10 cellular contexts compared by ENCODE assay signal in genomic region chr7:92402920-92403759, GRCh38. TPM values are rescaled to one million over a fixed set of nuclear protein-coding genes. Genes with fewer than 3 reads are reported as not detected.
A peak's percentile ranks its signal among the peaks of the same experiment; 100 is the strongest.
DNase-seq lines count a peak whose midpoint lies in the region; ATAC-seq and TF ChIP-seq lines count a peak whose summit lies in the region.
"Had no signal": no experiment of that assay in that cellular context is flagged by ENCODE, and none has a peak within 500 bp of the region (broad histone marks: within the 10 kb centered on the region; RNA-seq: fewer than 3 reads in every experiment).

No MANE protein-coding gene starts in this region.

- H3K4me1 ChIP-seq in trophoblast cell (ENCODE audit: control insufficient read depth in 1 of 2, insufficient read depth in 2 of 2, low read length in 2 of 2) = peaks cover 3 to 12% of the 10 kb centered on the region in 2 experiments

- WGBS in trophoblast cell (ENCODE audit: extremely low coverage, insufficient coverage, insufficient read length) = no CpG with 5 or more reads among the region's 4 CpGs

- no peak overlapping the region for H3K14ac ChIP-seq in trophoblast cell (ENCODE audit: low read length)

- no peaks in the 10 kb centered on the region for H3K79me1 ChIP-seq in trophoblast cell (ENCODE audit: low read length)

- peak overlapping the region; percentile 48 for H3K27ac ChIP-seq in trophoblast cell (ENCODE audit: low read depth, low read length)

- H4K91ac ChIP-seq in trophoblast cell (ENCODE audit: low read depth, low read length) = no peak overlapping the region

- no peaks in the 10 kb centered on the region for H3K9me3 ChIP-seq in trophoblast cell (ENCODE audit: insufficient read depth, low read depth, low read length)

- no peak overlapping the region for H3K4ac ChIP-seq in trophoblast cell (ENCODE audit: low read depth, low read length)

- H2AK5ac ChIP-seq in trophoblast cell (ENCODE audit: low read length) = no peak overlapping the region

- ATAC-seq in HG03520 (IDR thresholded peaks at IDR 0.05; ENCODE audit: unreplicated experiment) (no peak), GM18517 (IDR thresholded peaks at IDR 0.05; ENCODE audit: unreplicated experiment) (no peak)

- H2AFZ ChIP-seq in trophoblast cell (ENCODE audit: insufficient read depth, low read length, poor library complexity) = no peak overlapping the region

- H2BK12ac ChIP-seq in trophoblast cell (ENCODE audit: low read length) = no peak overlapping the region

- H3K23ac ChIP-seq in trophoblast cell (ENCODE audit: low read length) = no peak overlapping the region

- H3K36me3 ChIP-seq in trophoblast cell (ENCODE audit: control insufficient read depth in 1 of 2, insufficient read depth in 2 of 2, low read length in 2 of 2) = peaks cover 5 to 9% of the 10 kb centered on the region in 2 experiments

- H3K4me3 ChIP-seq in trophoblast cell (ENCODE audit: low read depth, low read length) = no peak overlapping the region

- H2BK120ac ChIP-seq in trophoblast cell (ENCODE audit: insufficient read depth, low read length, poor library complexity) = no peak overlapping the region

- no peak overlapping the region for H3K18ac ChIP-seq in trophoblast cell (ENCODE audit: low read length)

- H2BK5ac ChIP-seq in trophoblast cell (ENCODE audit: low read depth, low read length, poor library complexity) = no peak overlapping the region

- no peak overlapping the region for H3K4me3 Mint-ChIP-seq in progenitor cell of endocrine pancreas (ENCODE audit: low read depth)
- H3K4me3 Mint-ChIP-seq: activated T-cell treated with anti-CD3 and anti-CD28 coated beads, Interleukin-2, amount 50 U/mL, for 4 hours had no signal

- H3K4me1 Mint-ChIP-seq in progenitor cell of endocrine pancreas (ENCODE audit: low read depth) = peaks cover 2% of the 10 kb centered on the region

- no peak overlapping the region for H4K12ac ChIP-seq in trophoblast cell (ENCODE audit: low read depth, low read length)

- H3K79me2 ChIP-seq in trophoblast cell (ENCODE audit: control insufficient read depth, insufficient read depth, low read length, poor library complexity) = no peaks in the 10 kb centered on the region

- H3K27me3 Mint-ChIP-seq in progenitor cell of endocrine pancreas = no peaks in the 10 kb centered on the region

- no peak overlapping the region for H4K8ac ChIP-seq in trophoblast cell (ENCODE audit: low read depth, low read length)

- no peaks in the 10 kb centered on the region for H3K27me3 ChIP-seq in trophoblast cell (ENCODE audit: insufficient read depth, low read length)

- H3K9me3 Mint-ChIP-seq in progenitor cell of endocrine pancreas (ENCODE audit: low read depth) = no peaks in the 10 kb centered on the region
- H3K9me3 Mint-ChIP-seq: activated T-cell treated with anti-CD3 and anti-CD28 coated beads, Interleukin-2, amount 50 U/mL, for 4 hours had no signal

- no peak overlapping the region for H3K4me2 ChIP-seq in trophoblast cell (ENCODE audit: low read length)

- no peak overlapping the region for H3K27ac Mint-ChIP-seq in progenitor cell of endocrine pancreas

- TF ChIP-seq CTCF in progenitor cell of endocrine pancreas (IDR thresholded peaks at IDR 0.05; ENCODE audit: unreplicated experiment) = no peak

- H3K36me3 Mint-ChIP-seq in progenitor cell of endocrine pancreas (ENCODE audit: insufficient read depth) = peaks cover 3% of the 10 kb centered on the region

- DNase-seq in EL (peak; percentile 19), NCI-H226 (peak; percentile 21), fibroblast of peridontal ligament (ENCODE audit: extremely low read depth) (peak; percentile 53), trophoblast cell (peak; percentile 24 to 78), NCI-H2081 treated with DMSO at 0.1 percent for 48 hours (lab: John Stamatoyannopoulos, UW) (no peak), progenitor cell of endocrine pancreas (ENCODE audit: low spot score, unreplicated experiment) (no peak)
- DNase-seq: NCI-H2029 had no signal

- no peak overlapping the region for H3K9ac ChIP-seq in trophoblast cell (ENCODE audit: low read length)

RNA-seq across cellular contexts. Expression of gene GATAD1, which starts 44.1 kb away (rescaled TPM):
- polyA plus RNA-seq in trophoblast cell (2013) = 18.8 and 19.3 TPM in 2 replicates
- total RNA-seq in progenitor cell of endocrine pancreas = 51.0 and 55.0 TPM in 2 replicates

Comparison
In these comparisons a context has a peak if more than half of its experiments do, and no peak if none do; other contexts are left out.
1. DNase-seq: peak in EL (single experiment), NCI-H226 (single experiment), fibroblast of peridontal ligament (single experiment) and trophoblast cell (2 of 2); none in NCI-H2081 treated with DMSO at 0.1 percent for 48 hours (single experiment) and progenitor cell of endocrine pancreas (single experiment).